ENCODE assay signal across 14 cellular contexts in the genomic region with DNA sequence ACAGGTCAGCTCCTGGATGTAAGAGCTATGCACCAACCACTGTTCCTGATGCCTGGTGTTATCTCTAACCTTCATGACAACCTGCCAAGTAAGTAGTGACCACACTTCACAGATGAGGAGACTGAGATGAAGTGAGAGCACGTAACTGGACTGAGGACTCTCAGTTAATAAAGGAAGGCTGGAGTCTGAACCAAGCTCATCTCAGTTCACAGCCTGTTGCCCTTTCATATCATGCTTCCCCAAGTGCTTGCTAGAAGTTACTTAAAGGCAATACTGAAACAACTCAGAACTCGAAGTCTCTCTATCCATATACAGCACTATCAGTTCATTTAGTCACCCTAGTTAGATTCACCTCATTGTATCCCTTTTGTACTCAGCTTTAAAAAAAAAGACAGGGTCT.
DNase-seq lines count a peak whose midpoint lies in the region; ATAC-seq and TF ChIP-seq lines count a peak whose summit lies in the region.
"Had no signal": no experiment of that assay in that cellular context is flagged by ENCODE, and none has a peak within 500 bp of the region (broad histone marks: within the 10 kb centered on the region; RNA-seq: fewer than 3 reads in every experiment).

No MANE protein-coding gene starts in this region.

- H3K79me2 ChIP-seq in MM.1S (ENCODE audit: low read length): no peaks in the 10 kb centered on the region

- H3K27me3 ChIP-seq in MM.1S (replicated peaks; ENCODE audit: insufficient read depth, low read length): no peaks in the 10 kb centered on the region
- no peaks in the 10 kb centered on the region for H3K27me3 ChIP-seq in SJCRH30

- no peaks in the 10 kb centered on the region for H3K9me2 ChIP-seq in MM.1S (replicated peaks; ENCODE audit: insufficient read depth, low read length)

- DNase-seq in GM12865 (ENCODE audit: low read depth) (peak; percentile 79), HK-2 (ENCODE audit: unreplicated experiment) (no peak), MM.1S (no peak), SJCRH30 (no peak), SKM-1 treated with dmso at 0.1 percent for 144 hours (lab: John Stamatoyannopoulos, UW; ENCODE audit: unreplicated experiment) (no peak)
- DNase-seq: activated CD8-positive, alpha-beta T cell treated with anti-CD3 and anti-CD28 coated beads for 36 hours; anterior cingulate cortex; CD8-positive, alpha-beta T cell; nucleus accumbens; stimulated activated CD4-positive, alpha-beta T cell treated with anti-CD3 and anti-CD28 coated beads, Interleukin-4, amount 100 ng/mL, for 4 hours had no signal

- ATAC-seq in GM19324 (IDR thresholded peaks at IDR 0.05; ENCODE audit: low FRiP score, unreplicated experiment): peak; percentile 58
- ATAC-seq in HG02798 (IDR thresholded peaks at IDR 0.05; ENCODE audit: poor library complexity, unreplicated experiment): peak; percentile 80
- peak; percentile 66 for ATAC-seq in HG03565 (IDR thresholded peaks at IDR 0.05; ENCODE audit: unreplicated experiment)
- ATAC-seq: activated CD8-positive, alpha-beta T cell treated with anti-CD3 and anti-CD28 coated beads for 36 hours; CD8-positive, alpha-beta T cell; SK-N-SH treated with all-trans-retinoic acid at 6 μM for 48 hours had no signal

- no peak overlapping the region for H3K27ac ChIP-seq in MM.1S (ENCODE audit: low read length)
- H3K27ac ChIP-seq in SJCRH30: no peak overlapping the region

- H3K4me1 ChIP-seq in MM.1S (ENCODE audit: low read length) (peaks cover 6% of the 10 kb centered on the region; the same call in 1 of the 2 replicates), SJCRH30 (no peaks in the 10 kb centered on the region)

- H3K4me2 ChIP-seq in MM.1S (ENCODE audit: low read depth, low read length): no peak overlapping the region

- H3F3A ChIP-seq in MM.1S (ENCODE audit: insufficient read depth, low read length): no peaks in the 10 kb centered on the region

- H3K9ac ChIP-seq in MM.1S (ENCODE audit: low read length): no peak overlapping the region

- no peaks in the 10 kb centered on the region for H3K36me3 ChIP-seq in MM.1S (replicated peaks; ENCODE audit: insufficient read depth, low read length)
- no peaks in the 10 kb centered on the region for H3K36me3 ChIP-seq in SJCRH30

- H3K4me3 ChIP-seq in GM12865 (ENCODE audit: low read depth, low read length): no peak overlapping the region
- H3K4me3 ChIP-seq in MM.1S (ENCODE audit: low read length): no peak overlapping the region
- no peak overlapping the region for H3K4me3 ChIP-seq in SJCRH30

- no peak overlapping the region for H2AFZ ChIP-seq in MM.1S (ENCODE audit: low read length)

- H4K20me1 ChIP-seq in MM.1S (ENCODE audit: insufficient read depth, low read length): no peaks in the 10 kb centered on the region

- TF ChIP-seq CTCF in GM12865 (IDR thresholded peaks at IDR 0.05; ENCODE audit: insufficient read depth, low read depth, low read length, missing control alignments) (no peak), MM.1S (IDR thresholded peaks at IDR 0.05; ENCODE audit: low read length) (no peak)

- H3K9me3 ChIP-seq in MM.1S (replicated peaks; ENCODE audit: insufficient read depth, low read length): no peaks in the 10 kb centered on the region
- H3K9me3 ChIP-seq in SJCRH30 (replicated peaks): no peaks in the 10 kb centered on the region; the same call in 1 of the 2 replicates
